8 cellular contexts compared by ENCODE assay signal in genomic region chr20:51800769-51801219, GRCh38. TPM values are rescaled to one million over a fixed set of nuclear protein-coding genes. Genes with fewer than 3 reads are reported as not detected.
DNase-seq lines count a peak whose midpoint lies in the region; ATAC-seq and TF ChIP-seq lines count a peak whose summit lies in the region.

No MANE protein-coding gene starts in this region.

- peaks cover 72% of the 10 kb centered on the region for H3F3A ChIP-seq in neural progenitor cell (ENCODE audit: low read depth)

- H3K27me3 Mint-ChIP-seq in CD8-positive, alpha-beta memory T cell: peaks cover 43 to 70% of the 10 kb centered on the region in 2 donors
- H3K27me3 Mint-ChIP-seq in endodermal cell (ENCODE audit: insufficient read depth): no peaks in the 10 kb centered on the region
- peaks cover 2% of the 10 kb centered on the region for H3K27me3 Mint-ChIP-seq in neural progenitor cell (ENCODE audit: insufficient read depth, low read depth)

- no peak for DNase-seq in CD8-positive, alpha-beta memory T cell
- DNase-seq in NCI-H526 treated with DMSO at 0.1 percent for 48 hours (lab: John Stamatoyannopoulos, UW): peak; percentile 25
- DNase-seq in endodermal cell: peak; percentile 78
- peak; percentile 56 for DNase-seq in neural progenitor cell (ENCODE audit: low spot score)
- DNase-seq in LoVo (ENCODE audit: low spot score): no peak
- DNase-seq in CD1c-positive myeloid dendritic cell (ENCODE audit: extremely low spot score): no peak

- no peaks in the 10 kb centered on the region for H3K36me3 ChIP-seq in CD8-positive, alpha-beta memory T cell (ENCODE audit: insufficient read depth, low read length)
- peaks cover 22% of the 10 kb centered on the region for H3K36me3 ChIP-seq in endodermal cell (ENCODE audit: control insufficient read depth, insufficient read depth, low read length)
- H3K36me3 ChIP-seq in neural progenitor cell: no peaks in the 10 kb centered on the region

- peaks cover 43% of the 10 kb centered on the region for H4K20me1 ChIP-seq in neural progenitor cell (ENCODE audit: low read depth)

- CTCF ChIA-PET in CD8-positive, alpha-beta memory T cell (lab: Charles Lee): interaction anchor here (1.0 to 1.9 kb wide), 3 partner anchors 12 to 284 kb away, joined by 3 to 12 read pairs (median 4); no protein-coding TSS in a partner anchor

- no peak overlapping the region for H3K27ac ChIP-seq in CD8-positive, alpha-beta memory T cell (ENCODE audit: low read depth, low read length)
- H3K27ac ChIP-seq in endodermal cell (ENCODE audit: low read depth, low read length) (peak overlapping the region; percentile 73), neural progenitor cell (peak overlapping the region; percentile 97)

- no peak overlapping the region for H2AFZ ChIP-seq in neural progenitor cell (replicated peaks)

- no peaks in the 10 kb centered on the region for H3K36me3 Mint-ChIP-seq in CD8-positive, alpha-beta memory T cell
- H3K36me3 Mint-ChIP-seq in endodermal cell (ENCODE audit: low read depth) (peaks cover 26% of the 10 kb centered on the region), neural progenitor cell (peaks cover 4% of the 10 kb centered on the region)

- H3K4me3 ChIP-seq in CD8-positive, alpha-beta memory T cell (ENCODE audit: low read length): no peak overlapping the region
- peak overlapping the region; percentile 99 for H3K4me3 ChIP-seq in endodermal cell (ENCODE audit: low read length)
- H3K4me3 ChIP-seq in neural progenitor cell: peak overlapping the region; percentile 97

- peak overlapping the region; percentile 93 for H3K4me2 ChIP-seq in neural progenitor cell

- peaks cover 8% of the 10 kb centered on the region for H3K4me1 ChIP-seq in CD8-positive, alpha-beta memory T cell (ENCODE audit: insufficient read depth, low read length)
- H3K4me1 ChIP-seq in endodermal cell (ENCODE audit: control insufficient read depth, insufficient read depth, low read length): peaks cover 13% of the 10 kb centered on the region
- peaks cover 58% of the 10 kb centered on the region for H3K4me1 ChIP-seq in neural progenitor cell

- POLR2A ChIA-PET in CD8-positive, alpha-beta memory T cell (lab: Charles Lee): no interaction called here

- H3K9me3 Mint-ChIP-seq in CD8-positive, alpha-beta memory T cell: no peaks in the 10 kb centered on the region
- H3K9me3 Mint-ChIP-seq in endodermal cell: no peaks in the 10 kb centered on the region
- no peaks in the 10 kb centered on the region for H3K9me3 Mint-ChIP-seq in neural progenitor cell

- TF ChIP-seq CTCF in endodermal cell (conservative IDR thresholded peaks at IDR 0.05): no peak
- no peak for TF ChIP-seq CTCF in neural progenitor cell (IDR thresholded peaks at IDR 0.05)

- no peaks in the 10 kb centered on the region for H3K9me3 ChIP-seq in CD8-positive, alpha-beta memory T cell (ENCODE audit: low read length)
- H3K9me3 ChIP-seq in endodermal cell (ENCODE audit: control insufficient read depth, low read length) (no peaks in the 10 kb centered on the region), neural progenitor cell (ENCODE audit: low read depth) (no peaks in the 10 kb centered on the region)

- H3K27ac Mint-ChIP-seq in CD8-positive, alpha-beta memory T cell: no peak overlapping the region
- peak overlapping the region; percentile 97 for H3K27ac Mint-ChIP-seq in endodermal cell
- H3K27ac Mint-ChIP-seq in neural progenitor cell: peak overlapping the region; percentile 94

- H3K9ac ChIP-seq in endodermal cell (ENCODE audit: extremely low read depth, low read length, poor library complexity, severe bottlenecking): peak overlapping the region; percentile 94
- peak overlapping the region; percentile 83 for H3K9ac ChIP-seq in neural progenitor cell

- H3K4me3 Mint-ChIP-seq in CD8-positive, alpha-beta memory T cell: peak overlapping the region in 6 of 7 donors; percentile 62 to 83 (median 72)
- H3K4me3 Mint-ChIP-seq in endodermal cell (peak overlapping the region; percentile 98), neural progenitor cell (peak overlapping the region; percentile 99)

- ATAC-seq in HG02642 (IDR thresholded peaks at IDR 0.05; ENCODE audit: poor library complexity, unreplicated experiment): no peak
- no peak for ATAC-seq in HG03039 (IDR thresholded peaks at IDR 0.05; ENCODE audit: unreplicated experiment)

- H3K79me2 ChIP-seq in neural progenitor cell (ENCODE audit: low read depth): peaks cover 75% of the 10 kb centered on the region

- peaks cover 4% of the 10 kb centered on the region for H3K27me3 ChIP-seq in CD8-positive, alpha-beta memory T cell (ENCODE audit: insufficient read depth, low read length, poor library complexity, severe bottlenecking)
- H3K27me3 ChIP-seq in endodermal cell (ENCODE audit: control insufficient read depth, insufficient read depth, low read length, poor library complexity, severe bottlenecking): no peaks in the 10 kb centered on the region
- no peaks in the 10 kb centered on the region for H3K27me3 ChIP-seq in neural progenitor cell

- H3K4me1 Mint-ChIP-seq in CD8-positive, alpha-beta memory T cell: peaks cover 10 to 25% (median 19%) of the 10 kb centered on the region in 3 donors
- H3K4me1 Mint-ChIP-seq in endodermal cell (peaks cover 53% of the 10 kb centered on the region), neural progenitor cell (peaks cover 52% of the 10 kb centered on the region)

- 0% methylated on average over 10 to 38 of the region's 38 CpGs for WGBS in endodermal cell (ENCODE audit: insufficient coverage in 1 of 2, insufficient read length in 1 of 2), 2 experiments

RNA-seq across cellular contexts. Expression of gene SALL4, which starts 1.5 kb away (rescaled TPM):
- total RNA-seq in CD8-positive, alpha-beta memory T cell: under 1 TPM in 1 of 2 experiments, not detected in 1; 0.11 TPM
- not detected for polyA plus RNA-seq in CD8-positive, alpha-beta memory T cell
- total RNA-seq in endodermal cell (100 to 1,000 TPM; 333 to 397 TPM), neural progenitor cell (ENCODE audit: low replicate concordance) (219 and 274 TPM in 2 replicates)
- polyA plus RNA-seq in endodermal cell (2013, experiment 1 of 2): 49.1 TPM
- polyA plus RNA-seq in endodermal cell (2013, experiment 2 of 2): 49.8 TPM

RNA-seq across cellular contexts. Expression of gene ATP9A, which starts 32.6 kb away (rescaled TPM):
- total RNA-seq in CD8-positive, alpha-beta memory T cell: 1 to 10 TPM; 2.0 to 2.3 TPM
- polyA plus RNA-seq in CD8-positive, alpha-beta memory T cell: 0.46 TPM
- 10 to 100 TPM; 26.7 to 27.9 TPM for total RNA-seq in endodermal cell
- polyA plus RNA-seq in endodermal cell (2013, experiment 1 of 2): 18.3 TPM
- polyA plus RNA-seq in endodermal cell (2013, experiment 2 of 2): 17.1 TPM
- 17.6 and 18.2 TPM in 2 replicates for total RNA-seq in neural progenitor cell (ENCODE audit: low replicate concordance)

Comparison
In these comparisons a context has a peak if more than half of its experiments do, and no peak if none do; other contexts are left out.
1. DNase-seq: peak in NCI-H526 treated with DMSO at 0.1 percent for 48 hours (single experiment), endodermal cell (single experiment) and neural progenitor cell (single experiment); none in CD8-positive, alpha-beta memory T cell (0 of 5), LoVo (single experiment) and CD1c-positive myeloid dendritic cell (single experiment).
2. H3K27ac Mint-ChIP-seq: peak in endodermal cell (single experiment) and neural progenitor cell (single experiment); none in CD8-positive, alpha-beta memory T cell (0 of 8).
3. RNA of gene SALL4, which starts 1.5 kb away (total RNA-seq): 333 to 397 TPM in endodermal cell and 219 to 274 TPM in neural progenitor cell; 0.11 TPM in CD8-positive, alpha-beta memory T cell; every median in the first group is over 100 times any median in the second.
4. Peak in every context shown above with its lines, with median percentiles within 50 percentile points of each other: H3K4me3 Mint-ChIP-seq.